8 cellular contexts compared by ENCODE assay signal in the genomic region with DNA sequence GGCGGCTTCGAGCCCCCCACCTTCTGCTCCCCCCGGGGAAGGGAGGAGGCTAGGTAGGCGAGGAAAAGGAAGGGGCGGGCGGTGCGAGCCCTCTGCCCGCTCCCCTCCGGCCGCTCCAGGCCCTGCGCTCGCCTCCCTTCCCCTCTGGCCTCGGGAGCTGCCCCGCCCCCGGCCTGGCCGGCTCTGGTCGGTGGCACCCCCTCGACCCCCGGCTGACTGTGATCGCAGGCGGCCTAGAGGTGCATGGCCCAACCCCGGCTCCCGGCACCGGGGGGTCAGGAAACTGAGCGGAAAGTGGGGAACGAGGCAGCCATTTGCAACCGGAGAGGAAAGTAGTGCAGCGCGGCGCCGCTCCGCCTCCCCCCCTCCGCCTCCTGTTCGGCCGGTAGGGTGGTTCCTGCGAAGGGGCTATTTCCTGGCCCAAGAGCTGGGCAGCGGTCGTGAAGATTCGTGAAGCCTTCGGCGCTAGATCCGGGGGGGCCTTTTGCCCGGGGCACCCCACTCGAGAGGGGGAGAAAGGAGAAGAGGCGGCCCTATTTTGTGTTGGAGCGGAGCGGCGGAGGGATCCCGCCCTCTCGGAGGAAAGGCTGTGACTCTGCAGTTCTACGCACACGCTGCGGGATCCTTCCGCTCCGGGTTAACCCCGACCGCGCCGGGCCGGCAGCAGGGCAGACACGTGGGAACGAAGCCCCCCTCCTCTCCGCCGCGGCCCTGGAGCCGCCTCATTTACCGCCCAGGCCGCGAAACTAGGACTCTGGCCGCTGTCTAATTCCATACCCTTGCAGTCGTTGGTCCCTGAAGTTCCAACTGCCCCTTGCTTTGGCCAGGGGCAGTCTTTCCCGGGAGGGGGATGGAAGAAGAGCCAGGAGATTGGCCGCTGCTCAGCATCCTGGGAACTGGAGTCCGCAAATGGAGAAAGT. TPM values are rescaled to one million over a fixed set of nuclear protein-coding genes. Genes with fewer than 3 reads are reported as not detected.
DNase-seq lines count a peak whose midpoint lies in the region; ATAC-seq and TF ChIP-seq lines count a peak whose summit lies in the region.

KMT2D (minus strand) TSS at position 558 of the 920 bp plus-strand sequence. CDS start 5,470 bp downstream, outside the sequence.

- H3K27me3 ChIP-seq in adrenal gland (no peaks in the 10 kb centered on the region), upper lobe of left lung (no peaks in the 10 kb centered on the region)

- TF ChIP-seq POLR2A in adrenal gland (IDR thresholded peaks at IDR 0.05), result peak in 1 of 2 donors; percentile 7
- peak in 3 of 4 donors; percentile 64 to 72 (median 70) for TF ChIP-seq POLR2A in upper lobe of left lung (IDR thresholded peaks at IDR 0.05)

- DNase-seq in ELR (ENCODE audit: low read depth) (peak; percentile 98), NCI-H1436 treated with DMSO at 0.1 percent for 48 hours (lab: John Stamatoyannopoulos, UW) (peak; percentile 23), T-helper 1 cell (peak; percentile 73 to 92 (median 83)), adrenal gland (peak; percentile 87 to 95 (median 93)), left cardiac atrium (peak; percentile 94), posterior vena cava (ENCODE audit: low spot score) (peak; percentile 97), upper lobe of left lung (peak; percentile 88 to 96)

- H3K9me3 ChIP-seq in adrenal gland (replicated peaks in 1 of 3) (no peaks in the 10 kb centered on the region), upper lobe of left lung (no peaks in the 10 kb centered on the region)

- H3K4me1 ChIP-seq in adrenal gland (replicated peaks in 1 of 2) (peaks cover 36 to 39% of the 10 kb centered on the region in 2 donors), upper lobe of left lung (peaks cover 30 to 48% (median 39%) of the 10 kb centered on the region in 4 donors)

- 0% methylated on average over 2 to 74 of the region's 74 CpGs for WGBS in adrenal gland, 4 donors
- WGBS in upper lobe of left lung, 2 donors, result 1 to 2% methylated on average over 10 to 43 of the region's 74 CpGs

- peak in 1 of 4 donors; percentile 59 for TF ChIP-seq EP300 in upper lobe of left lung (IDR thresholded peaks at IDR 0.05)

- no peaks in the 10 kb centered on the region for H3K36me3 ChIP-seq in adrenal gland (replicated peaks in 1 of 2)
- no peaks in the 10 kb centered on the region for H3K36me3 ChIP-seq in upper lobe of left lung

- peak within 1 kb of the TSS; percentile 94 to 98 (median 96) for H3K27ac ChIP-seq in adrenal gland
- H3K27ac ChIP-seq in upper lobe of left lung, result peak within 1 kb of the TSS; percentile 95 to 100 (median 98)

- TF ChIP-seq CTCF in adrenal gland (IDR thresholded peaks at IDR 0.05), result peak in 5 of 6 experiments; percentile 22 to 92 (median 67)
- peak; percentile 20 to 80 (median 50) for TF ChIP-seq CTCF in upper lobe of left lung (IDR thresholded peaks at IDR 0.05)

- intact Hi-C loops in adrenal gland (cut with DNase I), result loop anchor here (10.0 kb wide), 1 partner anchor 64 kb away; no protein-coding TSS in a partner anchor
- intact Hi-C loops in left cardiac atrium (cut with DNase I), result loop anchor here (5.0 to 10.0 kb wide), 2 partner anchors 64 to 177 kb away; no protein-coding TSS in a partner anchor
- intact Hi-C loops in posterior vena cava (cut with DNase I), result loop anchor here in 1 of 2 donors (2.0 kb wide), 1 partner anchor 42 kb away; the partner anchor contains the start of gene PRKAG1

- H3K4me3 ChIP-seq in adrenal gland (peak within 1 kb of the TSS; percentile 68 to 99 (median 80)), upper lobe of left lung (peak within 1 kb of the TSS; percentile 64 to 98 (median 92))

- peak; percentile 45 for ATAC-seq in HG02588 (IDR thresholded peaks at IDR 0.05; ENCODE audit: unreplicated experiment)
- peak; percentile 84 to 86 for ATAC-seq in left cardiac atrium
- ATAC-seq in upper lobe of left lung (ENCODE audit: low FRiP score in 2 of 2), result peak; percentile 94 to 95

RNA-seq across cellular contexts. Expression of gene KMT2D, which starts in this region (rescaled TPM):
- total RNA-seq in adrenal gland, result 10 to 100 TPM; 37.3 to 80.9 (median 56.6) TPM
- polyA plus RNA-seq in adrenal gland, result 100 to 1,000 TPM in 1 of 3 donors, 10 to 100 TPM in 2; 25.6 to 140 (median 31.4) TPM
- 10 to 100 TPM; 44.1 to 47.4 TPM for total RNA-seq in left cardiac atrium
- total RNA-seq in posterior vena cava, result 10 to 100 TPM; 59.5 to 63.3 TPM
- 100 to 1,000 TPM in 5 of 6 donors, 10 to 100 TPM in 1; 91.5 to 250 (median 112) TPM for total RNA-seq in upper lobe of left lung

Comparison
In these comparisons a context has a peak if more than half of its experiments do, and no peak if none do; other contexts are left out.
1. Peak in every context shown above with its lines: DNase-seq, ATAC-seq, H3K4me3 ChIP-seq and H3K27ac ChIP-seq.
2. DNase-seq: peak in every context shown above with its lines; median percentile 98 in ELR; 97 in posterior vena cava; 94 in left cardiac atrium; 93 in adrenal gland; 92 in upper lobe of left lung; 83 in T-helper 1 cell; 23 in NCI-H1436 treated with DMSO at 0.1 percent for 48 hours.